Comparison of ENCODE assay signal across 1 cellular context in the genomic region with DNA sequence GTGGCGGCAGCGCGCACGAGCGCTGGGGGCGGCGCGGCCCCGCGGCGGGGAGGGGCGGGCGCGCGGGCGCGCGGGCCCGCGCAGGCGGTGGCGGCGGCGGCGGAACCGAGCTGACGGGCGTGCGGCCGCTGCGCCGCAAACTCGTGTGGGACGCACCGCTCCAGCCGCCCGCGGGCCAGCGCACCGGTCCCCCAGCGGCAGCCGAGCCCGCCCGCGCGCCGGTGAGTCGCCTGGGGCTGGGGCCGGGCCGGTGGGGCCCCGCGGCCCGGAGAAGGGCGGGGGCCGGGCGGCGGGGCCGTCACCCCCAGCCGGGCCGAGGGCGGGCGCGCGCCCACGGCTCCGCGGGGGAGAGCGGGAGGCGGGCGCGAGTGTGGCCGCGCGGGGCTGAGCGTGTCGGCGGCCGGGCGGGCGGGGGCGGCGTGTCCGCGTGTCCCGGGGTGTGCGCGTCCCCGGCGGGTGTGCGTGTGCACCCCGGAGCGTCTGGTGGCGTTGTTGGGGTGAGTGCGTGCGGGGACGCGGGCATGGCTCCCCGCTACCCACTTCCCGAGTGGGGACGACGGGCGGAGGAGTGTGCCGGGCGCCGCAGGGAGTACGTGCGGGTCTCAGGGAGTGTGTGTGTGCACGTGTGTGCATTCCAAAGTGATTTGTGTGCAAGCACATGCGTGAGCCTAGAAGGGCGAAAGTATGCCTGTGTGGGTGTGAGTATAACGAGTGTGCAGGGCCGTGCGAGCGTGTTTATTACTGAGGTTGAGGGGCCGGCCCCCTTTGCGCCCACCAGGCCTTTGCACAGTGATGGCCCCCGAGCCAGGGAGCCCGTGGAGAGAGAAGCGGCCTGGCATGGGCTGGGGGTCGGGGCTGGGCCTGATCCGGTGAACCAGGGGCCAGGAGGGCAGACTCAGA.
TF ChIP-seq lines count a peak whose summit lies in the region.

A gene (plus strand): TSS at position 85 of the 900 bp plus-strand sequence. CDS start 44,016 bp downstream, outside the sequence.

TF ChIP-seq in HEK293, 187 proteins besides CTCF, POLR2A, EP300 and RAD21 (continued from another document):
- TF ChIP-seq ZSCAN23 (tag by site-specific recombination; IDR thresholded peaks at IDR 0.05) = no peak
- no peak for TF ChIP-seq ZNF174 (tag by site-specific recombination; IDR thresholded peaks at IDR 0.05)
- TF ChIP-seq ZNF335 (tag by site-specific recombination; conservative IDR thresholded peaks at IDR 0.05) = peak; percentile 83; the same call in 1 of the 2 replicates
- TF ChIP-seq, protein P1, sequence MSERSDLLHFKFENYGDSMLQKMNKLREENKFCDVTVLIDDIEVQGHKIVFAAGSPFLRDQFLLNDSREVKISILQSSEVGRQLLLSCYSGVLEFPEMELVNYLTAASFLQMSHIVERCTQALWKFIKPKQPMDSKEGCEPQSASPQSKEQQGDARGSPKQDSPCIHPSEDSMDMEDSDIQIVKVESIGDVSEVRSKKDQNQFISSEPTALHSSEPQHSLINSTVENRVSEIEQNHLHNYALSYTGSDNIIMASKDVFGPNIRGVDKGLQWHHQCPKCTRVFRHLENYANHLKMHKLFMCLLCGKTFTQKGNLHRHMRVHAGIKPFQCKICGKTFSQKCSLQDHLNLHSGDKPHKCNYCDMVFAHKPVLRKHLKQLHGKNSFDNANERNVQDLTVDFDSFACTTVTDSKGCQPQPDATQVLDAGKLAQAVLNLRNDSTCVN (tag by site-specific recombination; optimal IDR thresholded peaks at IDR 0.05) = peak; percentile 88
- TF ChIP-seq KLF9 (tag by site-specific recombination; IDR thresholded peaks at IDR 0.05; ENCODE audit: low read depth) = peak; percentile 31; the same call in 1 of the 2 replicates
- TF ChIP-seq, protein P2, sequence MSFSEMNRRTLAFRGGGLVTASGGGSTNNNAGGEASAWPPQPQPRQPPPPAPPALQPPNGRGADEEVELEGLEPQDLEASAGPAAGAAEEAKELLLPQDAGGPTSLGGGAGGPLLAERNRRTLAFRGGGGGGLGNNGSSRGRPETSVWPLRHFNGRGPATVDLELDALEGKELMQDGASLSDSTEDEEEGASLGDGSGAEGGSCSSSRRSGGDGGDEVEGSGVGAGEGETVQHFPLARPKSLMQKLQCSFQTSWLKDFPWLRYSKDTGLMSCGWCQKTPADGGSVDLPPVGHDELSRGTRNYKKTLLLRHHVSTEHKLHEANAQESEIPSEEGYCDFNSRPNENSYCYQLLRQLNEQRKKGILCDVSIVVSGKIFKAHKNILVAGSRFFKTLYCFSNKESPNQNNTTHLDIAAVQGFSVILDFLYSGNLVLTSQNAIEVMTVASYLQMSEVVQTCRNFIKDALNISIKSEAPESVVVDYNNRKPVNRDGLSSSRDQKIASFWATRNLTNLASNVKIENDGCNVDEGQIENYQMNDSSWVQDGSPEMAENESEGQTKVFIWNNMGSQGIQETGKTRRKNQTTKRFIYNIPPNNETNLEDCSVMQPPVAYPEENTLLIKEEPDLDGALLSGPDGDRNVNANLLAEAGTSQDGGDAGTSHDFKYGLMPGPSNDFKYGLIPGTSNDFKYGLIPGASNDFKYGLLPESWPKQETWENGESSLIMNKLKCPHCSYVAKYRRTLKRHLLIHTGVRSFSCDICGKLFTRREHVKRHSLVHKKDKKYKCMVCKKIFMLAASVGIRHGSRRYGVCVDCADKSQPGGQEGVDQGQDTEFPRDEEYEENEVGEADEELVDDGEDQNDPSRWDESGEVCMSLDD (tag by site-specific recombination; IDR thresholded peaks at IDR 0.05) = no peak
- no peak for TF ChIP-seq ZNF223 (tag by site-specific recombination; IDR thresholded peaks at IDR 0.05)
- TF ChIP-seq MZF1 (tag by site-specific recombination; IDR thresholded peaks at IDR 0.05; ENCODE audit: borderline replicate concordance) = no peak
- 0 out of 2 replicates have a peak, but pooled peaks have one; percentile 37 for TF ChIP-seq HOXD13 (CRISPR knock-in tag; IDR thresholded peaks at IDR 0.05; ENCODE audit: borderline replicate concordance)
- TF ChIP-seq, protein P3, sequence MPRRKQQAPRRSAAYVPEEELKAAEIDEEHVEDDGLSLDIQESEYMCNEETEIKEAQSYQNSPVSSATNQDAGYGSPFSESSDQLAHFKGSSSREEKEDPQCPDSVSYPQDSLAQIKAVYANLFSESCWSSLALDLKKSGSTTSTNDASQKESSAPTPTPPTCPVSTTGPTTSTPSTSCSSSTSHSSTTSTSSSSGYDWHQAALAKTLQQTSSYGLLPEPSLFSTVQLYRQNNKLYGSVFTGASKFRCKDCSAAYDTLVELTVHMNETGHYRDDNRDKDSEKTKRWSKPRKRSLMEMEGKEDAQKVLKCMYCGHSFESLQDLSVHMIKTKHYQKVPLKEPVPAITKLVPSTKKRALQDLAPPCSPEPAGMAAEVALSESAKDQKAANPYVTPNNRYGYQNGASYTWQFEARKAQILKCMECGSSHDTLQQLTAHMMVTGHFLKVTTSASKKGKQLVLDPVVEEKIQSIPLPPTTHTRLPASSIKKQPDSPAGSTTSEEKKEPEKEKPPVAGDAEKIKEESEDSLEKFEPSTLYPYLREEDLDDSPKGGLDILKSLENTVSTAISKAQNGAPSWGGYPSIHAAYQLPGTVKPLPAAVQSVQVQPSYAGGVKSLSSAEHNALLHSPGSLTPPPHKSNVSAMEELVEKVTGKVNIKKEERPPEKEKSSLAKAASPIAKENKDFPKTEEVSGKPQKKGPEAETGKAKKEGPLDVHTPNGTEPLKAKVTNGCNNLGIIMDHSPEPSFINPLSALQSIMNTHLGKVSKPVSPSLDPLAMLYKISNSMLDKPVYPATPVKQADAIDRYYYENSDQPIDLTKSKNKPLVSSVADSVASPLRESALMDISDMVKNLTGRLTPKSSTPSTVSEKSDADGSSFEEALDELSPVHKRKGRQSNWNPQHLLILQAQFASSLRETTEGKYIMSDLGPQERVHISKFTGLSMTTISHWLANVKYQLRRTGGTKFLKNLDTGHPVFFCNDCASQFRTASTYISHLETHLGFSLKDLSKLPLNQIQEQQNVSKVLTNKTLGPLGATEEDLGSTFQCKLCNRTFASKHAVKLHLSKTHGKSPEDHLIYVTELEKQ (tag by site-specific recombination; IDR thresholded peaks at IDR 0.05; ENCODE audit: borderline replicate concordance) = no peak
- 0 out of 2 replicates have a peak, but pooled peaks have one; percentile 18 for TF ChIP-seq KLF16 (tag by site-specific recombination; IDR thresholded peaks at IDR 0.05)
- no peak for TF ChIP-seq ZNF202 (tag by site-specific recombination; IDR thresholded peaks at IDR 0.05; ENCODE audit: borderline replicate concordance)
- TF ChIP-seq YY1 (tag by site-specific recombination; IDR thresholded peaks at IDR 0.05) = 0 out of 2 replicates have a peak, but pooled peaks have one; percentile 29
- peak; percentile 52 for TF ChIP-seq ZBTB8A (tag by site-specific recombination; IDR thresholded peaks at IDR 0.05)
- TF ChIP-seq, protein P4, sequence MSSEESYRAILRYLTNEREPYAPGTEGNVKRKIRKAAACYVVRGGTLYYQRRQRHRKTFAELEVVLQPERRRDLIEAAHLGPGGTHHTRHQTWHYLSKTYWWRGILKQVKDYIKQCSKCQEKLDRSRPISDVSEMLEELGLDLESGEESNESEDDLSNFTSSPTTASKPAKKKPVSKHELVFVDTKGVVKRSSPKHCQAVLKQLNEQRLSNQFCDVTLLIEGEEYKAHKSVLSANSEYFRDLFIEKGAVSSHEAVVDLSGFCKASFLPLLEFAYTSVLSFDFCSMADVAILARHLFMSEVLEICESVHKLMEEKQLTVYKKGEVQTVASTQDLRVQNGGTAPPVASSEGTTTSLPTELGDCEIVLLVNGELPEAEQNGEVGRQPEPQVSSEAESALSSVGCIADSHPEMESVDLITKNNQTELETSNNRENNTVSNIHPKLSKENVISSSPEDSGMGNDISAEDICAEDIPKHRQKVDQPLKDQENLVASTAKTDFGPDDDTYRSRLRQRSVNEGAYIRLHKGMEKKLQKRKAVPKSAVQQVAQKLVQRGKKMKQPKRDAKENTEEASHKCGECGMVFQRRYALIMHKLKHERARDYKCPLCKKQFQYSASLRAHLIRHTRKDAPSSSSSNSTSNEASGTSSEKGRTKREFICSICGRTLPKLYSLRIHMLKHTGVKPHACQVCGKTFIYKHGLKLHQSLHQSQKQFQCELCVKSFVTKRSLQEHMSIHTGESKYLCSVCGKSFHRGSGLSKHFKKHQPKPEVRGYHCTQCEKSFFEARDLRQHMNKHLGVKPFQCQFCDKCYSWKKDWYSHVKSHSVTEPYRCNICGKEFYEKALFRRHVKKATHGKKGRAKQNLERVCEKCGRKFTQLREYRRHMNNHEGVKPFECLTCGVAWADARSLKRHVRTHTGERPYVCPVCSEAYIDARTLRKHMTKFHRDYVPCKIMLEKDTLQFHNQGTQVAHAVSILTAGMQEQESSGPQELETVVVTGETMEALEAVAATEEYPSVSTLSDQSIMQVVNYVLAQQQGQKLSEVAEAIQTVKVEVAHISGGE (tag by site-specific recombination; conservative IDR thresholded peaks at IDR 0.05; ENCODE audit: low read depth) = no peak
- TF ChIP-seq WT1 (tag by site-specific recombination; IDR thresholded peaks at IDR 0.05) = peak; percentile 54; the same call in 1 of the 2 replicates
- TF ChIP-seq SP7 (tag by site-specific recombination; IDR thresholded peaks at IDR 0.05) = 0 out of 2 replicates have a peak, but pooled peaks have one; percentile 20
- TF ChIP-seq ZIC2 (tag by site-specific recombination; IDR thresholded peaks at IDR 0.05) = peak; percentile 47
- TF ChIP-seq ZFHX2 (tag by site-specific recombination; conservative IDR thresholded peaks at IDR 0.05) = peak; percentile 93
- TF ChIP-seq ZNF132 (tag by site-specific recombination; IDR thresholded peaks at IDR 0.05; ENCODE audit: borderline replicate concordance) = no peak
- TF ChIP-seq ZXDB (tag by site-specific recombination; IDR thresholded peaks at IDR 0.05) = peak; percentile 21; the same call in 1 of the 2 replicates
- no peak for TF ChIP-seq SCRT1 (tag by site-specific recombination; IDR thresholded peaks at IDR 0.05; ENCODE audit: borderline replicate concordance)
- TF ChIP-seq, protein P5, sequence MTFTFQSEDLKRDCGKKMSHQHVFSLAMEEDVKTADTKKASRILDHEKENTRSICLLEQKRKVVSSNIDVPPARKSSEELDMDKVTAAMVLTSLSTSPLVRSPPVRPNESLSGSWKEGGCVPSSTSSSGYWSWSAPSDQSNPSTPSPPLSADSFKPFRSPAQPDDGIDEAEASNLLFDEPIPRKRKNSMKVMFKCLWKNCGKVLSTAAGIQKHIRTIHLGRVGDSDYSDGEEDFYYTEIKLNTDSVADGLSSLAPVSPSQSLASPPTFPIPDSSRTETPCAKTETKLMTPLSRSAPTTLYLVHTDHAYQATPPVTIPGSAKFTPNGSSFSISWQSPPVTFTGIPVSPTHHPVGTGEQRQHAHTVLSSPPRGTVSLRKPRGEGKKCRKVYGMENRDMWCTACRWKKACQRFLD (tag by site-specific recombination; IDR thresholded peaks at IDR 0.05) = no peak
- peak; percentile 84 for TF ChIP-seq ZBTB48 (tag by site-specific recombination; IDR thresholded peaks at IDR 0.05)
- TF ChIP-seq ZNF10 (tag by site-specific recombination; IDR thresholded peaks at IDR 0.05) = no peak
- TF ChIP-seq ZBTB20 (tag by site-specific recombination; IDR thresholded peaks at IDR 0.05) = peak; percentile 29; the same call in 1 of the 2 replicates
